ENCODE assay signal across 1 cellular context in the genomic region with DNA sequence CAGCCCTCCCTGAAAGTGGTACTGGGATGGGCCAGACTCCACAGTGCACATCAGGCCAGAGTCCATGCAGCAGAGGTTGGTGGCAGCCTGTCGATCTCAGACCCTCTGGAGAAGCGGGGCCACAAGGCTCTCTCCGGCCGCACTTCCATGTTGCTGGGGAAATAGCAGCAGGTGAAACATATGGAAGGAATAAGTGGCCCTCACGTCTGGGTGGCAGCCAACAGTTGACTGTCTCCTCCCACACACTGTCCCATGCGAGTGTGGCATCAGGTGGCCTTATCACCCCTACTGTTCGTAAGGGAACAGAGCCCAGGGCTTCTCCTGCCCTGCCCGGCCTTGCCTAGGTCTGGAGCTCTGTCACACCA.
TF ChIP-seq lines count a peak whose summit lies in the region.

No MANE protein-coding gene starts in this region.

TF ChIP-seq in SK-N-SH treated with all-trans-retinoic acid at 6 μM for 48 hours, 23 proteins besides CTCF, POLR2A, EP300 and RAD21 (continued from another document):
- TF ChIP-seq CSDC2 (CRISPR knock-in tag; IDR thresholded peaks at IDR 0.05): no peak
- TF ChIP-seq, protein P1, sequence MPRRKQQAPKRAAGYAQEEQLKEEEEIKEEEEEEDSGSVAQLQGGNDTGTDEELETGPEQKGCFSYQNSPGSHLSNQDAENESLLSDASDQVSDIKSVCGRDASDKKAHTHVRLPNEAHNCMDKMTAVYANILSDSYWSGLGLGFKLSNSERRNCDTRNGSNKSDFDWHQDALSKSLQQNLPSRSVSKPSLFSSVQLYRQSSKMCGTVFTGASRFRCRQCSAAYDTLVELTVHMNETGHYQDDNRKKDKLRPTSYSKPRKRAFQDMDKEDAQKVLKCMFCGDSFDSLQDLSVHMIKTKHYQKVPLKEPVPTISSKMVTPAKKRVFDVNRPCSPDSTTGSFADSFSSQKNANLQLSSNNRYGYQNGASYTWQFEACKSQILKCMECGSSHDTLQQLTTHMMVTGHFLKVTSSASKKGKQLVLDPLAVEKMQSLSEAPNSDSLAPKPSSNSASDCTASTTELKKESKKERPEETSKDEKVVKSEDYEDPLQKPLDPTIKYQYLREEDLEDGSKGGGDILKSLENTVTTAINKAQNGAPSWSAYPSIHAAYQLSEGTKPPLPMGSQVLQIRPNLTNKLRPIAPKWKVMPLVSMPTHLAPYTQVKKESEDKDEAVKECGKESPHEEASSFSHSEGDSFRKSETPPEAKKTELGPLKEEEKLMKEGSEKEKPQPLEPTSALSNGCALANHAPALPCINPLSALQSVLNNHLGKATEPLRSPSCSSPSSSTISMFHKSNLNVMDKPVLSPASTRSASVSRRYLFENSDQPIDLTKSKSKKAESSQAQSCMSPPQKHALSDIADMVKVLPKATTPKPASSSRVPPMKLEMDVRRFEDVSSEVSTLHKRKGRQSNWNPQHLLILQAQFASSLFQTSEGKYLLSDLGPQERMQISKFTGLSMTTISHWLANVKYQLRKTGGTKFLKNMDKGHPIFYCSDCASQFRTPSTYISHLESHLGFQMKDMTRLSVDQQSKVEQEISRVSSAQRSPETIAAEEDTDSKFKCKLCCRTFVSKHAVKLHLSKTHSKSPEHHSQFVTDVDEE (CRISPR knock-in tag; IDR thresholded peaks at IDR 0.05): no peak
- TF ChIP-seq, protein P2, sequence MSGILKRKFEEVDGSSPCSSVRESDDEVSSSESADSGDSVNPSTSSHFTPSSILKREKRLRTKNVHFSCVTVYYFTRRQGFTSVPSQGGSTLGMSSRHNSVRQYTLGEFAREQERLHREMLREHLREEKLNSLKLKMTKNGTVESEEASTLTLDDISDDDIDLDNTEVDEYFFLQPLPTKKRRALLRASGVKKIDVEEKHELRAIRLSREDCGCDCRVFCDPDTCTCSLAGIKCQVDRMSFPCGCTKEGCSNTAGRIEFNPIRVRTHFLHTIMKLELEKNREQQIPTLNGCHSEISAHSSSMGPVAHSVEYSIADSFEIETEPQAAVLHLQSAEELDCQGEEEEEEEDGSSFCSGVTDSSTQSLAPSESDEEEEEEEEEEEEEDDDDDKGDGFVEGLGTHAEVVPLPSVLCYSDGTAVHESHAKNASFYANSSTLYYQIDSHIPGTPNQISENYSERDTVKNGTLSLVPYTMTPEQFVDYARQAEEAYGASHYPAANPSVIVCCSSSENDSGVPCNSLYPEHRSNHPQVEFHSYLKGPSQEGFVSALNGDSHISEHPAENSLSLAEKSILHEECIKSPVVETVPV (CRISPR knock-in tag; IDR thresholded peaks at IDR 0.05): no peak
- TF ChIP-seq, protein P3, sequence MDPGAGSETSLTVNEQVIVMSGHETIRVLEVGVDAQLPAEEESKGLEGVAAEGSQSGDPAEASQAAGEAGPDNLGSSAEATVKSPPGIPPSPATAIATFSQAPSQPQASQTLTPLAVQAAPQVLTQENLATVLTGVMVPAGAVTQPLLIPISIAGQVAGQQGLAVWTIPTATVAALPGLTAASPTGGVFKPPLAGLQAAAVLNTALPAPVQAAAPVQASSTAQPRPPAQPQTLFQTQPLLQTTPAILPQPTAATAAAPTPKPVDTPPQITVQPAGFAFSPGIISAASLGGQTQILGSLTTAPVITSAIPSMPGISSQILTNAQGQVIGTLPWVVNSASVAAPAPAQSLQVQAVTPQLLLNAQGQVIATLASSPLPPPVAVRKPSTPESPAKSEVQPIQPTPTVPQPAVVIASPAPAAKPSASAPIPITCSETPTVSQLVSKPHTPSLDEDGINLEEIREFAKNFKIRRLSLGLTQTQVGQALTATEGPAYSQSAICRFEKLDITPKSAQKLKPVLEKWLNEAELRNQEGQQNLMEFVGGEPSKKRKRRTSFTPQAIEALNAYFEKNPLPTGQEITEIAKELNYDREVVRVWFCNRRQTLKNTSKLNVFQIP (CRISPR knock-in tag; IDR thresholded peaks at IDR 0.05; ENCODE audit: borderline replicate concordance, low read depth): no peak
- TF ChIP-seq ESRRG (CRISPR knock-in tag; IDR thresholded peaks at IDR 0.05): no peak
- TF ChIP-seq ISL1 (CRISPR knock-in tag; IDR thresholded peaks at IDR 0.05): no peak
- no peak for TF ChIP-seq ZFP3 (CRISPR knock-in tag; IDR thresholded peaks at IDR 0.05)
- TF ChIP-seq OSR1 (CRISPR knock-in tag; IDR thresholded peaks at IDR 0.05): no peak
- no peak for TF ChIP-seq ZC3H10 (CRISPR knock-in tag; IDR thresholded peaks at IDR 0.05)
- no peak for TF ChIP-seq ZNF565 (CRISPR knock-in tag; conservative IDR thresholded peaks at IDR 0.05; ENCODE audit: low read depth)
- no peak for TF ChIP-seq ARNTL (CRISPR knock-in tag; IDR thresholded peaks at IDR 0.05; ENCODE audit: borderline replicate concordance, low read depth)
- TF ChIP-seq ZFP30 (CRISPR knock-in tag; IDR thresholded peaks at IDR 0.05): no peak
- TF ChIP-seq RARB (CRISPR knock-in tag; IDR thresholded peaks at IDR 0.05): no peak
